ENCODE assay signal across 12 cellular contexts in genomic region chr1:224851850-224852261, GRCh38.
DNase-seq lines count a peak whose midpoint lies in the region; ATAC-seq, FAIRE-seq and TF ChIP-seq lines count a peak whose summit lies in the region.
"Had no signal": no experiment of that assay in that cellular context is flagged by ENCODE, and none has a peak within 500 bp of the region (broad histone marks: within the 10 kb centered on the region; RNA-seq: fewer than 3 reads in every experiment).

No MANE protein-coding gene starts in this region.

- DNase-seq in K562 (ENCODE audit: extremely low read depth in 1 of 4, low spot score in 3 of 4) = peak in 1 of 4 experiments; percentile 11
- no peak for DNase-seq in effector memory CD8-positive, alpha-beta T cell
- no peak for DNase-seq in NCI-H1092 treated with DMSO at 0.1 percent for 48 hours (lab: John Stamatoyannopoulos, UW)
- DNase-seq in dermis blood vessel endothelial cell = no peak
- DNase-seq in activated CD4-positive, alpha-beta memory T cell treated with anti-CD3 and anti-CD28 coated beads, Interleukin-2, amount 10 ng/mL, durations not matched to agents 7 days and 5 days = no peak

- H3K27me3 ChIP-seq in K562 (ENCODE audit: control insufficient read depth in 2 of 2, insufficient read depth in 2 of 2, low read length in 2 of 2) = peaks cover 0 to 7% of the 10 kb centered on the region in 2 experiments; a peak in 1 of 5 replicates
- H3K27me3 ChIP-seq: suprapubic skin had no signal

- no peaks in the 10 kb centered on the region for H3K9me3 ChIP-seq in K562 (replicated peaks; ENCODE audit: control insufficient read depth, insufficient read depth, low read depth, low read length)
- H3K9me3 ChIP-seq: suprapubic skin had no signal

- H3K9me3 Mint-ChIP-seq in effector memory CD8-positive, alpha-beta T cell = no peaks in the 10 kb centered on the region
- H3K9me3 Mint-ChIP-seq in activated CD4-positive, alpha-beta memory T cell treated with anti-CD3 and anti-CD28 coated beads, Interleukin-2, amount 10 ng/mL, durations not matched to agents 7 days and 5 days = no peaks in the 10 kb centered on the region
- H3K9me3 Mint-ChIP-seq: activated naive CD4-positive, alpha-beta T cell treated with anti-CD3 and anti-CD28 coated beads, Interleukin-2, amount 50 U/mL, for 24 hours; nephron had no signal

- WGBS in K562 (ENCODE audit: insufficient coverage, low coverage, missing lambda C conversion rate) = 2% methylated on average over 9 of the region's 9 CpGs

- peaks cover 6 to 46% of the 10 kb centered on the region in 2 donors for H3K27me3 Mint-ChIP-seq in effector memory CD8-positive, alpha-beta T cell
- peaks cover 8% of the 10 kb centered on the region for H3K27me3 Mint-ChIP-seq in activated CD4-positive, alpha-beta memory T cell treated with anti-CD3 and anti-CD28 coated beads, Interleukin-2, amount 10 ng/mL, durations not matched to agents 7 days and 5 days

- no peak for TF ChIP-seq EP300 in K562 (IDR thresholded peaks at IDR 0.05; ENCODE audit: low read length)

- no peak overlapping the region for H3K27ac ChIP-seq in 22Rv1
- H3K27ac ChIP-seq in K562 (ENCODE audit: extremely low read depth, low read depth, low read length) = no peak overlapping the region
- H3K27ac ChIP-seq: suprapubic skin had no signal

- CTCF ChIA-PET in K562 (lab: Yijun Ruan, JAX; ENCODE audit: low intra/inter-chr PET ratio) = interaction anchor here (2.4 kb wide), 1 partner anchor 338 kb away, joined by 15 read pairs; no protein-coding TSS in a partner anchor
- CTCF ChIA-PET in activated CD4-positive, alpha-beta memory T cell treated with anti-CD3 and anti-CD28 coated beads, Interleukin-2, amount 10 ng/mL, durations not matched to agents 7 days and 5 days (lab: Charles Lee) = interaction anchor here (0.6 to 7.9 kb wide), 20 partner anchors 10 to 395 kb away, joined by 3 to 112 read pairs (median 4); partner anchors contain the start of gene CNIH3

- H3K4me1 ChIP-seq in K562 (replicated peaks in 1 of 2; ENCODE audit: control insufficient read depth in 2 of 2, insufficient read depth in 2 of 2, low read length in 2 of 2) = no peaks in the 10 kb centered on the region
- H3K4me1 ChIP-seq: suprapubic skin had no signal

- no peaks in the 10 kb centered on the region for H3K79me2 ChIP-seq in K562 (ENCODE audit: control insufficient read depth, insufficient read depth, low read length)

- TF ChIP-seq CTCF in 22Rv1 (IDR thresholded peaks at IDR 0.05) (peak; percentile 71), K562 (IDR thresholded peaks at IDR 0.05 in 2 of 3, conservative IDR thresholded peaks at IDR 0.05 in 1 of 3; ENCODE audit: insufficient read depth in 2 of 3, low read depth in 1 of 3, low read length in 3 of 3) (no peak)

- H2AFZ ChIP-seq in K562 (ENCODE audit: low read depth, low read length) = 0 out of 2 replicates have a peak overlapping the region, but pooled peaks have one; percentile 14

- ATAC-seq in GM19035 (IDR thresholded peaks at IDR 0.05; ENCODE audit: unreplicated experiment) = peak; percentile 31
- ATAC-seq in HG02885 (IDR thresholded peaks at IDR 0.05; ENCODE audit: poor library complexity, unreplicated experiment) = peak; percentile 36
- ATAC-seq in K562 = peak; percentile 69
- no peak for ATAC-seq in effector memory CD8-positive, alpha-beta T cell (replicated peaks)

- H3K4me3 Mint-ChIP-seq in effector memory CD8-positive, alpha-beta T cell = no peak overlapping the region
- no peak overlapping the region for H3K4me3 Mint-ChIP-seq in activated CD4-positive, alpha-beta memory T cell treated with anti-CD3 and anti-CD28 coated beads, Interleukin-2, amount 10 ng/mL, durations not matched to agents 7 days and 5 days
- H3K4me3 Mint-ChIP-seq: activated naive CD4-positive, alpha-beta T cell treated with anti-CD3 and anti-CD28 coated beads, Interleukin-2, amount 50 U/mL, for 24 hours; nephron had no signal

- H3K4me1 Mint-ChIP-seq in effector memory CD8-positive, alpha-beta T cell (ENCODE audit: low read depth in 2 of 2) = peaks cover 0 to 1% of the 10 kb centered on the region in 2 donors
- H3K4me1 Mint-ChIP-seq in activated CD4-positive, alpha-beta memory T cell treated with anti-CD3 and anti-CD28 coated beads, Interleukin-2, amount 10 ng/mL, durations not matched to agents 7 days and 5 days = no peaks in the 10 kb centered on the region
- H3K4me1 Mint-ChIP-seq: activated naive CD4-positive, alpha-beta T cell treated with anti-CD3 and anti-CD28 coated beads, Interleukin-2, amount 50 U/mL, for 24 hours had no signal

- no peaks in the 10 kb centered on the region for H3K9me1 ChIP-seq in K562 (ENCODE audit: control insufficient read depth, insufficient read depth, low read length)

- no peak for TF ChIP-seq POLR2A in K562 (conservative IDR thresholded peaks at IDR 0.05)

- in situ Hi-C loops in K562 (cut with MboI) = loop anchor here (5.0 kb wide), 1 partner anchor 340 kb away; no protein-coding TSS in a partner anchor

- intact Hi-C loops in K562 (cut with micrococcal nuclease) = loop anchor here (2.0 to 5.0 kb wide), 3 partner anchors 151 to 735 kb away; no protein-coding TSS in a partner anchor

- H3K4me2 ChIP-seq in K562 (ENCODE audit: insufficient read depth, low read length) = no peak overlapping the region

- FAIRE-seq in K562 (lab: Jason Lieb, UNC) = no peak
- FAIRE-seq: endometrium had no signal

- no TSS peak for BruUV-seq in K562 (replicated peaks; lab: Mats Ljungman, UMichigan)

- POLR2A ChIA-PET in K562 (lab: Yijun Ruan, JAX) = interaction anchor here (0.9 to 1.0 kb wide), 3 partner anchors 23 to 336 kb away, joined by 3 to 4 read pairs (median 3); no protein-coding TSS in a partner anchor
- POLR2A ChIA-PET in activated CD4-positive, alpha-beta memory T cell treated with anti-CD3 and anti-CD28 coated beads, Interleukin-2, amount 10 ng/mL, durations not matched to agents 7 days and 5 days (lab: Charles Lee) = no interaction called here

- no peak overlapping the region for H3K4me3 ChIP-seq in K562
- H3K4me3 ChIP-seq: suprapubic skin had no signal

- no peak overlapping the region for H3K27ac Mint-ChIP-seq in effector memory CD8-positive, alpha-beta T cell
- no peak overlapping the region for H3K27ac Mint-ChIP-seq in activated CD4-positive, alpha-beta memory T cell treated with anti-CD3 and anti-CD28 coated beads, Interleukin-2, amount 10 ng/mL, durations not matched to agents 7 days and 5 days
- H3K27ac Mint-ChIP-seq: activated naive CD4-positive, alpha-beta T cell treated with anti-CD3 and anti-CD28 coated beads, Interleukin-2, amount 50 U/mL, for 24 hours; nephron had no signal

- no peaks in the 10 kb centered on the region for H3K36me3 ChIP-seq in K562 (ENCODE audit: control insufficient read depth, insufficient read depth, low read length)
- H3K36me3 ChIP-seq: suprapubic skin had no signal

- TF ChIP-seq RAD21 in K562 (CRISPR knock-in tag; conservative IDR thresholded peaks at IDR 0.05 in 1 of 2, IDR thresholded peaks at IDR 0.05 in 1 of 2) = no peak

- no peaks in the 10 kb centered on the region for H3K36me3 Mint-ChIP-seq in effector memory CD8-positive, alpha-beta T cell (ENCODE audit: insufficient read depth)
- H3K36me3 Mint-ChIP-seq in activated CD4-positive, alpha-beta memory T cell treated with anti-CD3 and anti-CD28 coated beads, Interleukin-2, amount 10 ng/mL, durations not matched to agents 7 days and 5 days (ENCODE audit: low read depth) = no peaks in the 10 kb centered on the region
- H3K36me3 Mint-ChIP-seq: activated naive CD4-positive, alpha-beta T cell treated with anti-CD3 and anti-CD28 coated beads, Interleukin-2, amount 50 U/mL, for 24 hours had no signal

- no peak overlapping the region for H3K9ac ChIP-seq in K562 (ENCODE audit: insufficient read depth in 1 of 2, low read depth in 2 of 2, low read length in 2 of 2)

- no peaks in the 10 kb centered on the region; the same call in 1 of the 2 replicates for H4K20me1 ChIP-seq in K562 (replicated peaks; ENCODE audit: control insufficient read depth, insufficient read depth, low read length)

TF ChIP-seq in K562, 482 proteins besides CTCF, POLR2A, EP300 and RAD21:
- TF ChIP-seq IRF2 (CRISPR knock-in tag; IDR thresholded peaks at IDR 0.05) (no peak), POU5F1 (IDR thresholded peaks at IDR 0.05; ENCODE audit: borderline replicate concordance, low read depth, low read length, partially characterized antibody) (no peak), PHF8 (IDR thresholded peaks at IDR 0.05; ENCODE audit: borderline replicate concordance, low read length) (no peak), USF1 (CRISPR knock-in tag; IDR thresholded peaks at IDR 0.05) (0 out of 2 replicates have a peak, but pooled peaks have one; percentile 10), MYNN (IDR thresholded peaks at IDR 0.05) (no peak), MYNN (CRISPR knock-in tag; IDR thresholded peaks at IDR 0.05) (no peak), KDM1A (IDR thresholded peaks at IDR 0.05) (no peak), PML (IDR thresholded peaks at IDR 0.05; ENCODE audit: low read length) (no peak)
